8 cellular contexts compared by ENCODE assay signal in the genomic region with DNA sequence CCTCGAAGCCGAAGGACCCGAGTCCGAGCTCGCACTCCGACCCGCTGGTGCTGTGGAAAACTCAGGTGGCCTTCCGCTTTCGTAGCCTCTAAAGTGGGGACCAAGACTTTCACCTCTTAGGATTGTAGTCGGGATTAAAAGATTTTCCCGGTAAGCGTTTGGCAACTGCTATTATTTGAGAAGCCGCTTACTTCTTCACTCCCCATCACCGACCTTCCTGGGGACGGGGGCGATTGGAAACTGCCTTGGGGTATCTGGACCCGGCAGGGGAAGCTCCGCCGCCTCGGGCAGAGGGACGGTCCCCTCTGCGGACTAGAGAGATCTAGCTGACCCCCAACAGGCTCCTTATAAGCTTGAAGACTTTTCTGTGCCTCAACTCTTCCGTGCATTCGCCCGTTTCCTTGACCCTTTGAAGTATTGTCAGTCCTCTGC. TPM values are rescaled to one million over a fixed set of nuclear protein-coding genes. Genes with fewer than 3 reads are reported as not detected.
DNase-seq lines count a peak whose midpoint lies in the region; ATAC-seq and TF ChIP-seq lines count a peak whose summit lies in the region.

No MANE protein-coding gene starts in this region.

- ATAC-seq in SK-N-SH treated with all-trans-retinoic acid at 6 μM for 48 hours (no peak; the same call in 2 of the 3 replicates), HG03520 (IDR thresholded peaks at IDR 0.05; ENCODE audit: unreplicated experiment) (no peak)
- ATAC-seq in activated CD8-positive, alpha-beta memory T cell treated with anti-CD3 and anti-CD28 coated beads, Interleukin-2, amount 10 ng/mL, durations not matched to agents 7 days and 5 days: no peak
- ATAC-seq in stimulated activated naive CD8-positive, alpha-beta T cell treated with anti-CD3 and anti-CD28 coated beads, Interleukin-15, Interleukin-2, amounts not matched to agents 100 U/mL and 50 U/mL, for 24 hours: no peak

- H3K4me3 Mint-ChIP-seq in activated CD8-positive, alpha-beta memory T cell treated with anti-CD3 and anti-CD28 coated beads, Interleukin-2, amount 10 ng/mL, durations not matched to agents 7 days and 5 days: peak overlapping the region; percentile 82

- peak overlapping the region; percentile 89; the same call in 1 of the 2 replicates for H2AFZ ChIP-seq in SK-N-SH (ENCODE audit: low read depth)

- no peaks in the 10 kb centered on the region for H3K9me2 ChIP-seq in SK-N-SH

- peak overlapping the region; percentile 97 for H3K4me2 ChIP-seq in SK-N-SH

- no peak for TF ChIP-seq EP300 in SK-N-SH (IDR thresholded peaks at IDR 0.05; ENCODE audit: borderline replicate concordance in 1 of 2, low read depth in 1 of 2, low read length in 1 of 2)

- CTCF ChIA-PET in SK-N-SH (lab: Yijun Ruan, JAX): interaction anchor here (1.4 kb wide), 1 partner anchor 189 kb away, joined by 3 read pairs; no protein-coding TSS in a partner anchor
- CTCF ChIA-PET in activated CD8-positive, alpha-beta memory T cell treated with anti-CD3 and anti-CD28 coated beads, Interleukin-2, amount 10 ng/mL, durations not matched to agents 7 days and 5 days (lab: Charles Lee): interaction anchor here (1.2 to 2.8 kb wide), 5 partner anchors 16 to 294 kb away, joined by 3 to 17 read pairs (median 4); partner anchors contain the start of genes ERP29 and NAA25

- H3K4me3 ChIP-seq in SK-N-SH (ENCODE audit: low read depth in 2 of 2, low read length in 1 of 2) (peak overlapping the region; percentile 69 to 81), iPS-18a (ENCODE audit: low read length) (peak overlapping the region; percentile 89)

- DNase-seq in SK-N-SH: peak; percentile 36
- no peak for DNase-seq in activated CD8-positive, alpha-beta memory T cell treated with anti-CD3 and anti-CD28 coated beads, Interleukin-2, amount 10 ng/mL, durations not matched to agents 7 days and 5 days
- DNase-seq in stimulated activated naive CD8-positive, alpha-beta T cell treated with anti-CD3 and anti-CD28 coated beads, Interleukin-15, Interleukin-2, amounts not matched to agents 100 U/mL and 50 U/mL, for 24 hours: peak; percentile 18
- no peak for DNase-seq in HuH-7.5 (ENCODE audit: low spot score)
- no peak for DNase-seq in inferior parietal cortex (ENCODE audit: extremely low spot score)

- H3K36me3 ChIP-seq in SK-N-SH (replicated peaks in 1 of 2; ENCODE audit: control insufficient read depth in 1 of 2, insufficient read depth in 2 of 2, low read length in 1 of 2) (peaks cover 0 to 2% of the 10 kb centered on the region in 2 experiments), iPS-18a (ENCODE audit: control insufficient read depth, low read depth, low read length) (peaks cover 6% of the 10 kb centered on the region)

- H3K9ac ChIP-seq in SK-N-SH (peak overlapping the region; percentile 83), iPS-18a (ENCODE audit: low read length) (peak overlapping the region; percentile 35)

- H3K27ac Mint-ChIP-seq in activated CD8-positive, alpha-beta memory T cell treated with anti-CD3 and anti-CD28 coated beads, Interleukin-2, amount 10 ng/mL, durations not matched to agents 7 days and 5 days: peak overlapping the region; percentile 85

- no peak for TF ChIP-seq CTCF in SK-N-SH (IDR thresholded peaks at IDR 0.05)

- peaks cover 40% of the 10 kb centered on the region for H3K4me1 Mint-ChIP-seq in activated CD8-positive, alpha-beta memory T cell treated with anti-CD3 and anti-CD28 coated beads, Interleukin-2, amount 10 ng/mL, durations not matched to agents 7 days and 5 days

- no peaks in the 10 kb centered on the region for H3K27me3 ChIP-seq in SK-N-SH (ENCODE audit: insufficient read depth)
- H3K27me3 ChIP-seq in iPS-18a (ENCODE audit: control insufficient read depth, insufficient read depth, low read length): no peaks in the 10 kb centered on the region

- H3K27ac ChIP-seq in SK-N-SH (ENCODE audit: low read depth in 2 of 2, low read length in 1 of 2) (peak overlapping the region; percentile 48 to 61; a peak in 1 of 4 replicates), iPS-18a (ENCODE audit: low read length) (no peak overlapping the region)

- 9% methylated on average over 23 of the region's 25 CpGs for WGBS in SK-N-SH (ENCODE audit: low lambda C conversion rate)

- H4K20me1 ChIP-seq in SK-N-SH (ENCODE audit: insufficient read depth): no peaks in the 10 kb centered on the region

- H3K9me3 ChIP-seq in SK-N-SH (no peaks in the 10 kb centered on the region), iPS-18a (ENCODE audit: control insufficient read depth, low read depth, low read length) (no peaks in the 10 kb centered on the region)

- H3F3A ChIP-seq in SK-N-SH (replicated peaks; ENCODE audit: insufficient read depth): peaks cover 13% of the 10 kb centered on the region

- peaks cover 43% of the 10 kb centered on the region for H3K79me2 ChIP-seq in SK-N-SH (ENCODE audit: insufficient read depth)

- no peak for TF ChIP-seq RAD21 in SK-N-SH (IDR thresholded peaks at IDR 0.05; ENCODE audit: low read length)

- H3K36me3 Mint-ChIP-seq in activated CD8-positive, alpha-beta memory T cell treated with anti-CD3 and anti-CD28 coated beads, Interleukin-2, amount 10 ng/mL, durations not matched to agents 7 days and 5 days: peaks cover 6% of the 10 kb centered on the region

- POLR2A ChIA-PET in SK-N-SH (lab: Yijun Ruan, JAX): interaction anchor here (1.5 to 2.2 kb wide), 3 partner anchors 9 to 27 kb away, joined by 3 to 17 read pairs (median 9); partner anchors contain the start of gene NAA25

- H3K9me3 Mint-ChIP-seq in activated CD8-positive, alpha-beta memory T cell treated with anti-CD3 and anti-CD28 coated beads, Interleukin-2, amount 10 ng/mL, durations not matched to agents 7 days and 5 days (ENCODE audit: low read depth): no peaks in the 10 kb centered on the region

- peaks cover 4 to 18% of the 10 kb centered on the region in 2 experiments; a peak in 3 of 4 replicates for H3K4me1 ChIP-seq in SK-N-SH (ENCODE audit: control insufficient read depth in 1 of 2, insufficient read depth in 2 of 2, low read depth in 1 of 2, low read length in 1 of 2)
- H3K4me1 ChIP-seq in iPS-18a (ENCODE audit: control insufficient read depth, low read depth, low read length): peaks cover 4% of the 10 kb centered on the region

- H3K27me3 Mint-ChIP-seq in activated CD8-positive, alpha-beta memory T cell treated with anti-CD3 and anti-CD28 coated beads, Interleukin-2, amount 10 ng/mL, durations not matched to agents 7 days and 5 days: no peaks in the 10 kb centered on the region

TF ChIP-seq in SK-N-SH, 30 proteins besides CTCF, POLR2A, EP300 and RAD21 (continues in another document):
- TF ChIP-seq EZH2phosphoT487 (IDR thresholded peaks at IDR 0.05; ENCODE audit: borderline replicate concordance, low read depth) (no peak), YY1 (IDR thresholded peaks at IDR 0.05; ENCODE audit: low read depth) (no peak), TEAD4 (IDR thresholded peaks at IDR 0.05; ENCODE audit: borderline replicate concordance, insufficient read depth) (no peak), MXI1 (IDR thresholded peaks at IDR 0.05; ENCODE audit: low read depth, low read length) (no peak), FOXM1 (IDR thresholded peaks at IDR 0.05; ENCODE audit: low read depth) (no peak), SIN3A (IDR thresholded peaks at IDR 0.05; ENCODE audit: borderline replicate concordance, low read depth, low read length) (no peak), JUND (IDR thresholded peaks at IDR 0.05) (no peak), GATA2 (CRISPR knock-in tag; IDR thresholded peaks at IDR 0.05) (no peak)
- TF ChIP-seq, protein P1, sequence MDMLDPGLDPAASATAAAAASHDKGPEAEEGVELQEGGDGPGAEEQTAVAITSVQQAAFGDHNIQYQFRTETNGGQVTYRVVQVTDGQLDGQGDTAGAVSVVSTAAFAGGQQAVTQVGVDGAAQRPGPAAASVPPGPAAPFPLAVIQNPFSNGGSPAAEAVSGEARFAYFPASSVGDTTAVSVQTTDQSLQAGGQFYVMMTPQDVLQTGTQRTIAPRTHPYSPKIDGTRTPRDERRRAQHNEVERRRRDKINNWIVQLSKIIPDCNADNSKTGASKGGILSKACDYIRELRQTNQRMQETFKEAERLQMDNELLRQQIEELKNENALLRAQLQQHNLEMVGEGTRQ (IDR thresholded peaks at IDR 0.05; ENCODE audit: borderline replicate concordance, low read depth, low read length): no peak

TF ChIP-seq in SK-N-SH treated with all-trans-retinoic acid at 6 μM for 48 hours, 23 proteins besides CTCF, POLR2A, EP300 and RAD21 (continues in another document):
- TF ChIP-seq OSR1 (CRISPR knock-in tag; IDR thresholded peaks at IDR 0.05): no peak
- no peak for TF ChIP-seq ARNTL (CRISPR knock-in tag; IDR thresholded peaks at IDR 0.05; ENCODE audit: borderline replicate concordance, low read depth)
- no peak for TF ChIP-seq TOX (CRISPR knock-in tag; IDR thresholded peaks at IDR 0.05; ENCODE audit: borderline replicate concordance)
- no peak for TF ChIP-seq CREB5 (CRISPR knock-in tag; IDR thresholded peaks at IDR 0.05; ENCODE audit: low read depth)

RNA-seq across cellular contexts. Expression of gene TRAFD1, which starts 0.7 kb away (rescaled TPM):
- 12.4 and 18.2 TPM in 2 replicates for polyA plus RNA-seq in SK-N-SH (2012; rRNA removed)
- 15.0 and 16.3 TPM in 2 replicates for polyA plus RNA-seq in SK-N-SH (2012; cell fraction: cytosol; rRNA removed)
- polyA plus RNA-seq in SK-N-SH (2012; cell fraction: nucleus; rRNA removed): 12.6 and 16.7 TPM in 2 replicates
- 10 to 100 TPM; 52.1 to 56.8 TPM for total RNA-seq in activated CD8-positive, alpha-beta memory T cell treated with anti-CD3 and anti-CD28 coated beads, Interleukin-2, amount 10 ng/mL, durations not matched to agents 7 days and 5 days

RNA-seq across cellular contexts. Expression of gene NAA25, which starts 17.4 kb away (rescaled TPM):
- 4.4 and 6.0 TPM in 2 replicates for polyA plus RNA-seq in SK-N-SH (2012; rRNA removed)
- 5.3 and 6.4 TPM in 2 replicates for polyA plus RNA-seq in SK-N-SH (2012; cell fraction: cytosol; rRNA removed)
- 7.3 and 13.6 TPM in 2 replicates for polyA plus RNA-seq in SK-N-SH (2012; cell fraction: nucleus; rRNA removed)
- 10 to 100 TPM; 30.2 to 32.1 TPM for total RNA-seq in activated CD8-positive, alpha-beta memory T cell treated with anti-CD3 and anti-CD28 coated beads, Interleukin-2, amount 10 ng/mL, durations not matched to agents 7 days and 5 days

Comparison
In these comparisons a context has a peak if more than half of its experiments do, and no peak if none do; other contexts are left out.
1. DNase-seq: peak in SK-N-SH (single experiment) and stimulated activated naive CD8-positive, alpha-beta T cell treated with anti-CD3 and anti-CD28 coated beads, Interleukin-15, Interleukin-2, amounts not matched to agents 100 U/mL and 50 U/mL, for 24 hours (single experiment); none in activated CD8-positive, alpha-beta memory T cell treated with anti-CD3 and anti-CD28 coated beads, Interleukin-2, amount 10 ng/mL, durations not matched to agents 7 days and 5 days (single experiment), HuH-7.5 (single experiment) and inferior parietal cortex (single experiment).